8 cellular contexts compared by ENCODE assay signal in the genomic region with DNA sequence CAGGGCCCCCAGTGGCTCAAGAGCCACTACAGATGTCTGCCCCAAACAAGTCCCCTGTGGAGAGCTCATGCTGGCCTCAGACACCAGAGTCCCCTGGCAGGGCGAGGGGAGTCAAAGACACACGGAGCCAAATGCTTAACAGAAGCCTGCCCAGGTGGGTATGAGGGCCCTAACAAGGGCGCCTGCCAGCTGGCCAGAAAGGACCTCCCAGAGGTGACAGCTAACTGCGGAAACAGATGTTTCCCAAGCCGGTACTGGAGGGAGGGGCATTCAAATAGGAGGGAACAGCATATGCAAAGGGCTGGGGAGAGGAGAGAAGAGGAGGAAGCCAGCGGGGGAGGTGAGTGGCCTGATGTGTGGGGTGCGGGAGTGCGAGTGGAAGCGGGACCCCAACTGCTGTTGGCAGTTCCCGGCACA. TPM values are rescaled to one million over a fixed set of nuclear protein-coding genes. Genes with fewer than 3 reads are reported as not detected.
DNase-seq lines count a peak whose midpoint lies in the region; ATAC-seq and TF ChIP-seq lines count a peak whose summit lies in the region.

No MANE protein-coding gene starts in this region.

- peaks cover 64 to 77% (median 70%) of the 10 kb centered on the region in 10 experiments for H3K4me1 ChIP-seq in BLaER1 treated with 17β-estradiol and CSF1 and Interleukin-3, amounts not matched to agents 10 nM and 100 nM
- peaks cover 3% of the 10 kb centered on the region for H3K4me1 ChIP-seq in ovary (ENCODE audit: insufficient read depth)

- 25 to 32% (median 29%) methylated on average over 10 of the region's 10 CpGs for WGBS in ovary, 3 donors

- H3K27ac ChIP-seq in BLaER1 treated with 17β-estradiol and CSF1 and Interleukin-3, amounts not matched to agents 10 nM and 100 nM, result peak overlapping the region in 10 of 11 experiments; percentile 95 to 100 (median 98); a peak in 20 of 22 replicates
- H3K27ac ChIP-seq in ovary, result no peak overlapping the region

- H3K4me3 ChIP-seq in BLaER1 treated with 17β-estradiol and CSF1 and Interleukin-3, amounts not matched to agents 10 nM and 100 nM, result peak overlapping the region; percentile 35 to 97 (median 91)
- H3K4me3 ChIP-seq in ovary, result no peak overlapping the region

- TF ChIP-seq EP300 in ovary (IDR thresholded peaks at IDR 0.05), result no peak

- peak overlapping the region; percentile 98 for H3K27ac Mint-ChIP-seq in activated naive CD8-positive, alpha-beta T cell treated with anti-CD3 and anti-CD28 coated beads, Interleukin-2, amount 10 ng/mL, durations not matched to agents 7 days and 5 days
- peak overlapping the region in 5 of 6 donors; percentile 48 to 64 (median 57) for H3K27ac Mint-ChIP-seq in naive B cell

- no peaks in the 10 kb centered on the region for H3K27me3 Mint-ChIP-seq in activated naive CD8-positive, alpha-beta T cell treated with anti-CD3 and anti-CD28 coated beads, Interleukin-2, amount 10 ng/mL, durations not matched to agents 7 days and 5 days
- H3K27me3 Mint-ChIP-seq in naive B cell, result no peaks in the 10 kb centered on the region

- DNase-seq in NCI-H510A treated with DMSO at 0.1 percent for 48 hours (lab: John Stamatoyannopoulos, UW) (peak; percentile 22), naive B cell (peak; percentile 64), ovary (no peak), left lobe of liver (ENCODE audit: low spot score) (no peak)
- peak; percentile 53 for DNase-seq in activated naive CD8-positive, alpha-beta T cell treated with anti-CD3 and anti-CD28 coated beads, Interleukin-2, amount 10 ng/mL, durations not matched to agents 7 days and 5 days
- DNase-seq in stimulated activated CD4-positive, alpha-beta T cell treated with anti-CD3 and anti-CD28 coated beads, Interleukin-2, amount 100 ng/mL, for 48 hours, result no peak

- H3K9me3 Mint-ChIP-seq in activated naive CD8-positive, alpha-beta T cell treated with anti-CD3 and anti-CD28 coated beads, Interleukin-2, amount 10 ng/mL, durations not matched to agents 7 days and 5 days, result no peaks in the 10 kb centered on the region
- H3K9me3 Mint-ChIP-seq in naive B cell, result no peaks in the 10 kb centered on the region

- intact Hi-C loops in ovary (cut with DNase I), result loop anchor here in 3 of 4 donors (10.0 kb wide), 2 partner anchors 144 to 194 kb away; partner anchors contain the start of gene DOK3 (in 1 of the 3)

- H3K36me3 ChIP-seq in BLaER1 treated with 17β-estradiol and CSF1 and Interleukin-3, amounts not matched to agents 10 nM and 100 nM, result peaks cover 8 to 38% (median 20%) of the 10 kb centered on the region in 11 experiments
- H3K36me3 ChIP-seq in ovary, result no peaks in the 10 kb centered on the region

- H3K4me1 Mint-ChIP-seq in activated naive CD8-positive, alpha-beta T cell treated with anti-CD3 and anti-CD28 coated beads, Interleukin-2, amount 10 ng/mL, durations not matched to agents 7 days and 5 days, result peaks cover 35% of the 10 kb centered on the region
- peaks cover 25 to 48% (median 36%) of the 10 kb centered on the region in 3 donors for H3K4me1 Mint-ChIP-seq in naive B cell

- H3K36me3 Mint-ChIP-seq in activated naive CD8-positive, alpha-beta T cell treated with anti-CD3 and anti-CD28 coated beads, Interleukin-2, amount 10 ng/mL, durations not matched to agents 7 days and 5 days, result peaks cover 19% of the 10 kb centered on the region
- peaks cover 0 to 6% of the 10 kb centered on the region in 2 donors for H3K36me3 Mint-ChIP-seq in naive B cell

- ATAC-seq in activated naive CD8-positive, alpha-beta T cell treated with anti-CD3 and anti-CD28 coated beads, Interleukin-2, amount 10 ng/mL, durations not matched to agents 7 days and 5 days (ENCODE audit: low read depth), result no peak
- peak; percentile 15 to 29 for ATAC-seq in naive B cell (ENCODE audit: low read depth in 2 of 2)
- ATAC-seq in left lobe of liver, result no peak

- no peaks in the 10 kb centered on the region for H3K27me3 ChIP-seq in BLaER1 treated with 17β-estradiol and CSF1 and Interleukin-3, amounts not matched to agents 10 nM and 100 nM
- no peaks in the 10 kb centered on the region for H3K27me3 ChIP-seq in ovary

- in situ Hi-C loops in GM18951 (cut with MboI; ENCODE audit: low sequenced_read_pairs, unreplicated experiment), result no loop called here

- H4K20me1 ChIP-seq in BLaER1 treated with 17β-estradiol and CSF1 and Interleukin-3, amounts not matched to agents 10 nM and 100 nM, result peaks cover 11 to 60% (median 24%) of the 10 kb centered on the region in 11 experiments; a peak in 17 of 22 replicates

- peak overlapping the region; percentile 60 to 98 (median 96); a peak in 21 of 22 replicates for H3K9ac ChIP-seq in BLaER1 treated with 17β-estradiol and CSF1 and Interleukin-3, amounts not matched to agents 10 nM and 100 nM

- no peaks in the 10 kb centered on the region for H3K9me3 ChIP-seq in BLaER1 treated with 17β-estradiol and CSF1 and Interleukin-3, amounts not matched to agents 10 nM and 100 nM (replicated peaks in 1 of 11)
- H3K9me3 ChIP-seq in ovary, result no peaks in the 10 kb centered on the region

- TF ChIP-seq POLR2A in GM18951 (IDR thresholded peaks at IDR 0.05; ENCODE audit: extremely low read depth, insufficient read depth, insufficient read length) (peak; percentile 69), ovary (IDR thresholded peaks at IDR 0.05) (no peak)

- H3K4me2 ChIP-seq in BLaER1 treated with 17β-estradiol and CSF1 and Interleukin-3, amounts not matched to agents 10 nM and 100 nM, result peak overlapping the region; percentile 96 to 100 (median 99)

- POLR2A ChIA-PET in activated naive CD8-positive, alpha-beta T cell treated with anti-CD3 and anti-CD28 coated beads, Interleukin-2, amount 10 ng/mL, durations not matched to agents 7 days and 5 days (lab: Charles Lee), result interaction anchor here (0.6 to 4.2 kb wide), 5 partner anchors 10 to 177 kb away, joined by 3 to 51 read pairs (median 7); partner anchors contain the start of genes GRK6, NSD1, PRELID1 and RAB24

- TF ChIP-seq CTCF in ovary (IDR thresholded peaks at IDR 0.05), result no peak

- H3K4me3 Mint-ChIP-seq in activated naive CD8-positive, alpha-beta T cell treated with anti-CD3 and anti-CD28 coated beads, Interleukin-2, amount 10 ng/mL, durations not matched to agents 7 days and 5 days, result peak overlapping the region; percentile 100
- H3K4me3 Mint-ChIP-seq in naive B cell, result peak overlapping the region; percentile 73 to 94 (median 88)

RNA-seq across cellular contexts. Expression of gene MXD3, which starts 0.9 kb away (rescaled TPM):
- total RNA-seq in activated naive CD8-positive, alpha-beta T cell treated with anti-CD3 and anti-CD28 coated beads, Interleukin-2, amount 10 ng/mL, durations not matched to agents 7 days and 5 days, result 10 to 100 TPM; 85.0 to 94.0 TPM
- 1 to 10 TPM in 4 of 6 donors, under 1 TPM in 2; 0.52 to 2.3 (median 1.4) TPM for polyA plus RNA-seq in naive B cell (ENCODE audit: low read depth in 6 of 6)
- 1 to 10 TPM; 3.2 to 9.8 (median 6.2) TPM for total RNA-seq in ovary
- polyA plus RNA-seq in ovary, result 1 to 10 TPM in 1 of 2 donors, under 1 TPM in 1; 0.30 to 6.0 TPM
- total RNA-seq in left lobe of liver, result 9.4 TPM

RNA-seq across cellular contexts. Expression of gene PRELID1, which starts 7.2 kb away (rescaled TPM):
- total RNA-seq in activated naive CD8-positive, alpha-beta T cell treated with anti-CD3 and anti-CD28 coated beads, Interleukin-2, amount 10 ng/mL, durations not matched to agents 7 days and 5 days, result 100 to 1,000 TPM; 104 TPM
- 100 to 1,000 TPM; 162 to 227 (median 176) TPM for polyA plus RNA-seq in naive B cell (ENCODE audit: low read depth in 6 of 6)
- 10 to 100 TPM; 42.8 to 96.8 (median 74.6) TPM for total RNA-seq in ovary
- 10 to 100 TPM; 65.0 to 77.6 TPM for polyA plus RNA-seq in ovary
- total RNA-seq in left lobe of liver, result 68.1 TPM

RNA-seq across cellular contexts. Expression of gene RAB24, which starts 7.2 kb away (rescaled TPM):
- total RNA-seq in activated naive CD8-positive, alpha-beta T cell treated with anti-CD3 and anti-CD28 coated beads, Interleukin-2, amount 10 ng/mL, durations not matched to agents 7 days and 5 days, result 10 to 100 TPM; 39.0 to 46.6 TPM
- 10 to 100 TPM; 33.0 to 79.5 (median 47.3) TPM for polyA plus RNA-seq in naive B cell (ENCODE audit: low read depth in 6 of 6)
- 10 to 100 TPM; 23.3 to 40.4 (median 26.8) TPM for total RNA-seq in ovary
- 10 to 100 TPM; 17.0 to 40.4 TPM for polyA plus RNA-seq in ovary
- total RNA-seq in left lobe of liver, result 15.3 TPM

RNA-seq across cellular contexts. Expression of gene LMAN2, which starts 40.7 kb away (rescaled TPM):
- 100 to 1,000 TPM; 110 to 116 TPM for total RNA-seq in activated naive CD8-positive, alpha-beta T cell treated with anti-CD3 and anti-CD28 coated beads, Interleukin-2, amount 10 ng/mL, durations not matched to agents 7 days and 5 days
- polyA plus RNA-seq in naive B cell (ENCODE audit: low read depth in 6 of 6), result 100 to 1,000 TPM; 182 to 243 (median 191) TPM
- 100 to 1,000 TPM in 2 of 7 donors, 10 to 100 TPM in 5; 63.5 to 154 (median 93.5) TPM for total RNA-seq in ovary
- polyA plus RNA-seq in ovary, result 100 to 1,000 TPM in 1 of 2 donors, 10 to 100 TPM in 1; 85.0 to 142 TPM
- 162 TPM for total RNA-seq in left lobe of liver

RNA-seq across cellular contexts. Expression of gene RGS14, which starts 47.0 kb away (rescaled TPM):
- total RNA-seq in activated naive CD8-positive, alpha-beta T cell treated with anti-CD3 and anti-CD28 coated beads, Interleukin-2, amount 10 ng/mL, durations not matched to agents 7 days and 5 days, result 100 to 1,000 TPM; 113 to 124 TPM
- 10 to 100 TPM; 16.6 to 41.1 (median 23.2) TPM for polyA plus RNA-seq in naive B cell (ENCODE audit: low read depth in 6 of 6)
- total RNA-seq in ovary, result 10 to 100 TPM in 1 of 7 donors, 1 to 10 TPM in 6; 4.0 to 27.0 (median 8.0) TPM
- polyA plus RNA-seq in ovary, result 1 to 10 TPM in 1 of 2 donors, under 1 TPM in 1; 0.73 to 6.2 TPM
- total RNA-seq in left lobe of liver, result 34.6 TPM

Comparison
In these comparisons a context has a peak if more than half of its experiments do, and no peak if none do; other contexts are left out.
1. H3K27ac ChIP-seq: peak in BLaER1 treated with 17β-estradiol and CSF1 and Interleukin-3, amounts not matched to agents 10 nM and 100 nM (10 of 11); none in ovary (0 of 2).
2. DNase-seq: peak in NCI-H510A treated with DMSO at 0.1 percent for 48 hours (single experiment), activated naive CD8-positive, alpha-beta T cell treated with anti-CD3 and anti-CD28 coated beads, Interleukin-2, amount 10 ng/mL, durations not matched to agents 7 days and 5 days (single experiment) and naive B cell (single experiment); none in ovary (0 of 5), stimulated activated CD4-positive, alpha-beta T cell treated with anti-CD3 and anti-CD28 coated beads, Interleukin-2, amount 100 ng/mL, for 48 hours (0 of 2) and left lobe of liver (single experiment).
3. ATAC-seq: peak in naive B cell (2 of 2); none in activated naive CD8-positive, alpha-beta T cell treated with anti-CD3 and anti-CD28 coated beads, Interleukin-2, amount 10 ng/mL, durations not matched to agents 7 days and 5 days (single experiment) and left lobe of liver (single experiment).